8 cellular contexts compared by ENCODE assay signal in the genomic region with DNA sequence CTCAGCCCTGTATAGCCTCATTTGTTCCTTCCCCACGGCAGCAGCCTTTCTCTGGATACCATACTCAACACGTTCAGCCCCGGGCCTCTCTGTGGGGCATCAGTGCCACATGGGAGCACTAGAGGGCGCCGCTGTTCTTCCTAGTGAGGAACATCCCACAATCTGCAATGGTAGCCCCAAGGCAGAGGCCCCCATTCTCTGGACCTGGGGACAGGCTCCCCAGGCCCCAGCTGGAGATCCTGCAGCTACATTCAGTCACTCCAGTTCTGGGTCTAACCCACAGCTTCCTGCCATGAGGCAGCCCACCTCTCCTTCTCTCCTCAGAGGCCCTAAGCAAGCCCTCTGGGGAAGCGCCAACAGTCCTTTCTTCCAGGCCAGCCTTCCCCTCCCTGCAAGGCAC. TPM values are rescaled to one million over a fixed set of nuclear protein-coding genes. Genes with fewer than 3 reads are reported as not detected.
A peak's percentile ranks its signal among the peaks of the same experiment; 100 is the strongest.
DNase-seq lines count a peak whose midpoint lies in the region; ATAC-seq, FAIRE-seq and TF ChIP-seq lines count a peak whose summit lies in the region.

No MANE protein-coding gene starts in this region.

- H3K36me3 ChIP-seq in Peyer's patch: peaks cover 0 to 9% (median 0%) of the 10 kb centered on the region in 3 donors
- no peaks in the 10 kb centered on the region for H3K36me3 ChIP-seq in neutrophil

- no peak for FAIRE-seq in HTR-8/SVneo (lab: Jason Lieb, UNC)

- ATAC-seq in GM21515 (IDR thresholded peaks at IDR 0.05; ENCODE audit: unreplicated experiment): peak; percentile 78

- H3K27ac ChIP-seq in Peyer's patch (no peak overlapping the region), neutrophil (no peak overlapping the region), substantia nigra (ENCODE audit: low read depth, low read length, poor library complexity, severe bottlenecking) (no peak overlapping the region)

- no peak for TF ChIP-seq POLR2A in Peyer's patch (IDR thresholded peaks at IDR 0.05)

- DNase-seq in DMS114 treated with DMSO at 0.1 percent for 48 hours (lab: John Stamatoyannopoulos, UW; ENCODE audit: unreplicated experiment): peak; percentile 58
- DNase-seq in HTR-8/SVneo (ENCODE audit: insufficient read length, low spot score): peak; percentile 82
- DNase-seq in Peyer's patch: peak; percentile 85 to 95 (median 89)
- peak; percentile 55 for DNase-seq in activated T-helper 1 cell treated with Interleukin-2 at 50 U/mL for 16 hours (ENCODE audit: low read depth)
- peak; percentile 71 for DNase-seq in fibroblast of the aortic adventitia (ENCODE audit: low read depth)
- peak in 48 of 49 donors; percentile 14 to 87 (median 68) for DNase-seq in substantia nigra (lab: John Stamatoyannopoulos, UW)

- H3K4me3 ChIP-seq in Peyer's patch (no peak overlapping the region), fibroblast of the aortic adventitia (ENCODE audit: low read depth, low read length) (peak overlapping the region; percentile 13), neutrophil (ENCODE audit: low read depth in 1 of 2, low read length in 1 of 2) (no peak overlapping the region)

- H3K4me1 ChIP-seq in Peyer's patch: peaks cover 0 to 5% (median 0%) of the 10 kb centered on the region in 4 donors
- H3K4me1 ChIP-seq in neutrophil (ENCODE audit: control insufficient read depth in 1 of 2, insufficient read depth in 1 of 2, low read depth in 1 of 2, low read length in 1 of 2): no peaks in the 10 kb centered on the region

- TF ChIP-seq CTCF in Peyer's patch (IDR thresholded peaks at IDR 0.05): peak; percentile 51 to 93 (median 90)
- peak; percentile 98 for TF ChIP-seq CTCF in fibroblast of the aortic adventitia (IDR thresholded peaks at IDR 0.05; ENCODE audit: insufficient read depth, low read length)
- peak; percentile 79 for TF ChIP-seq CTCF in neutrophil (IDR thresholded peaks at IDR 0.05)

- H3K27me3 ChIP-seq in Peyer's patch: no peaks in the 10 kb centered on the region
- H3K27me3 ChIP-seq in neutrophil: peaks cover 4% of the 10 kb centered on the region

- no peaks in the 10 kb centered on the region for H3K9me3 ChIP-seq in Peyer's patch
- no peaks in the 10 kb centered on the region for H3K9me3 ChIP-seq in neutrophil

RNA-seq across cellular contexts. Expression of gene SFXN5, which starts 14.2 kb away (rescaled TPM):
- total RNA-seq in Peyer's patch (10 to 100 TPM; 22.9 to 55.4 (median 41.2) TPM), fibroblast of the aortic adventitia (ENCODE audit: low replicate concordance) (18.0 and 19.0 TPM in 2 replicates)

RNA-seq across cellular contexts. Expression of gene RAB11FIP5, which starts 27.1 kb away (rescaled TPM):
- total RNA-seq in Peyer's patch (10 to 100 TPM in 1 of 4 donors, 1 to 10 TPM in 3; 5.1 to 10.7 (median 9.3) TPM), fibroblast of the aortic adventitia (ENCODE audit: low replicate concordance) (16.4 and 48.5 TPM in 2 replicates)
